ENCODE assay signal across 1 cellular context in genomic region chr14:102708494-102708893, GRCh38.
A peak's percentile ranks its signal among the peaks of the same experiment; 100 is the strongest.
TF ChIP-seq lines count a peak whose summit lies in the region.

No MANE protein-coding gene starts in this region.

TF ChIP-seq in GM12878, 131 proteins besides CTCF, POLR2A, EP300 and RAD21 (continued from another document):
- peak; percentile 86 for TF ChIP-seq ATF2 (IDR thresholded peaks at IDR 0.05; ENCODE audit: low read length)
- TF ChIP-seq NR2F1 (conservative IDR thresholded peaks at IDR 0.05) = 0 out of 2 replicates have a peak, but pooled peaks have one; percentile 13
- peak; percentile 45 for TF ChIP-seq BCL11A (IDR thresholded peaks at IDR 0.05; ENCODE audit: low read depth, low read length)
- peak; percentile 48; the same call in 1 of the 2 replicates for TF ChIP-seq RAD51 (IDR thresholded peaks at IDR 0.05)
- peak; percentile 59 to 71; a peak in 2 of 4 replicates for TF ChIP-seq IKZF2 (IDR thresholded peaks at IDR 0.05)
- TF ChIP-seq CBFB (IDR thresholded peaks at IDR 0.05; ENCODE audit: low read depth) = 0 out of 2 replicates have a peak, but pooled peaks have one; percentile 25
- peak; percentile 88 for TF ChIP-seq JUNB (IDR thresholded peaks at IDR 0.05)
- peak; percentile 77 for TF ChIP-seq EED (IDR thresholded peaks at IDR 0.05; ENCODE audit: low read depth)
- no peak for TF ChIP-seq CBX5 (IDR thresholded peaks at IDR 0.05; ENCODE audit: low read depth)
- TF ChIP-seq MAX (IDR thresholded peaks at IDR 0.05; ENCODE audit: low read depth, low read length) = peak; percentile 20; the same call in 1 of the 2 replicates
- TF ChIP-seq TCF7 (IDR thresholded peaks at IDR 0.05; ENCODE audit: borderline replicate concordance) = peak; percentile 67
- no peak for TF ChIP-seq USF1 (IDR thresholded peaks at IDR 0.05; ENCODE audit: borderline replicate concordance, extremely low read length, insufficient read depth, low read depth, low read length)
- 0 out of 2 replicates have a peak, but pooled peaks have one; percentile 16 for TF ChIP-seq GABPA (IDR thresholded peaks at IDR 0.05; ENCODE audit: low read depth)
- peak; percentile 63 for TF ChIP-seq MEF2B (IDR thresholded peaks at IDR 0.05; ENCODE audit: partially characterized antibody, poor library complexity, severe bottlenecking)
- TF ChIP-seq ATF7 (IDR thresholded peaks at IDR 0.05; ENCODE audit: low read depth) = 0 out of 2 replicates have a peak, but pooled peaks have one; percentile 21
- no peak for TF ChIP-seq NR2C2 (IDR thresholded peaks at IDR 0.05; ENCODE audit: borderline replicate concordance, control insufficient read depth, insufficient read length, low read depth)
- TF ChIP-seq IKZF1 (conservative IDR thresholded peaks at IDR 0.05) = peak; percentile 69
- peak; percentile 71 for TF ChIP-seq NFIC (IDR thresholded peaks at IDR 0.05; ENCODE audit: low read depth, low read length)
- no peak for TF ChIP-seq SP1 (IDR thresholded peaks at IDR 0.05; ENCODE audit: low read depth, low read length)
- TF ChIP-seq PML (IDR thresholded peaks at IDR 0.05; ENCODE audit: low read length) = no peak
- TF ChIP-seq CREM (IDR thresholded peaks at IDR 0.05; ENCODE audit: low read depth) = 0 out of 2 replicates have a peak, but pooled peaks have one; percentile 39
- TF ChIP-seq IRF4 (IDR thresholded peaks at IDR 0.05; ENCODE audit: low read depth, low read length) = peak; percentile 82
- 0 out of 2 replicates have a peak, but pooled peaks have one; percentile 26 for TF ChIP-seq DPF2 (IDR thresholded peaks at IDR 0.05)
- peak; percentile 82 for TF ChIP-seq ZNF687 (IDR thresholded peaks at IDR 0.05)
- peak; percentile 89 for TF ChIP-seq RUNX3 (IDR thresholded peaks at IDR 0.05; ENCODE audit: low read length)
- TF ChIP-seq YBX1 (IDR thresholded peaks at IDR 0.05) = no peak
- 0 out of 2 replicates have a peak, but pooled peaks have one; percentile 36 for TF ChIP-seq CREB1 (IDR thresholded peaks at IDR 0.05; ENCODE audit: low read depth)
- TF ChIP-seq FOXM1 (IDR thresholded peaks at IDR 0.05; ENCODE audit: low read depth, low read length) = peak; percentile 80
- TF ChIP-seq POU2F2 (IDR thresholded peaks at IDR 0.05; ENCODE audit: borderline replicate concordance, low read depth, low read length) = peak; percentile 90; the same call in 2 of the 3 replicates
- peak; percentile 38; the same call in 1 of the 2 replicates for TF ChIP-seq TCF12 (IDR thresholded peaks at IDR 0.05; ENCODE audit: low read depth, low read length)
- no peak for TF ChIP-seq SREBF2 (IDR thresholded peaks at IDR 0.05; ENCODE audit: low read length)
- peak in 1 of 2 experiments; percentile 53; a peak in 1 of 4 replicates for TF ChIP-seq ETV6 (conservative IDR thresholded peaks at IDR 0.05 in 1 of 2, IDR thresholded peaks at IDR 0.05 in 1 of 2; ENCODE audit: borderline replicate concordance in 1 of 2, low read depth in 1 of 2)
- peak; percentile 86 for TF ChIP-seq BCL3 (IDR thresholded peaks at IDR 0.05; ENCODE audit: borderline replicate concordance, insufficient read depth, low read depth, low read length, poor library complexity, severe bottlenecking)
- peak; percentile 53; the same call in 1 of the 2 replicates for TF ChIP-seq RELB (IDR thresholded peaks at IDR 0.05; ENCODE audit: low read depth)
- peak; percentile 64; the same call in 1 of the 2 replicates for TF ChIP-seq MTA3 (IDR thresholded peaks at IDR 0.05; ENCODE audit: borderline replicate concordance, low read length)
- 0 out of 2 replicates have a peak, but pooled peaks have one; percentile 3 for TF ChIP-seq SPI1 (IDR thresholded peaks at IDR 0.05; ENCODE audit: borderline replicate concordance, insufficient read depth, low read depth, low read length)
- TF ChIP-seq STAT3 (IDR thresholded peaks at IDR 0.05; ENCODE audit: low read depth, low read length) = 0 out of 2 replicates have a peak, but pooled peaks have one; percentile 36
- TF ChIP-seq ZNF384 (IDR thresholded peaks at IDR 0.05; ENCODE audit: borderline replicate concordance, low read depth, low read length) = 0 out of 2 replicates have a peak, but pooled peaks have one; percentile 45
- no peak for TF ChIP-seq RFX5 (IDR thresholded peaks at IDR 0.05; ENCODE audit: low read depth, low read length)
- peak; percentile 24; the same call in 1 of the 2 replicates for TF ChIP-seq YY1 (IDR thresholded peaks at IDR 0.05; ENCODE audit: low read depth, low read length)
- TF ChIP-seq TAF1 (IDR thresholded peaks at IDR 0.05; ENCODE audit: borderline replicate concordance, low read depth, low read length) = no peak
- peak; percentile 24 for TF ChIP-seq CUX1 (IDR thresholded peaks at IDR 0.05; ENCODE audit: insufficient replicate concordance, low read depth, low read length)
